In genomic region chr14:35695647-35696046, GRCh38 we compare ENCODE assay signal across 1 cellular context.
TF ChIP-seq lines count a peak whose summit lies in the region.

No MANE protein-coding gene starts in this region.

TF ChIP-seq in IMR-90, 13 proteins besides CTCF, POLR2A, EP300 and RAD21 (continued from another document):
- TF ChIP-seq USF2 (IDR thresholded peaks at IDR 0.05; ENCODE audit: low read depth, low read length), result no peak
- no peak for TF ChIP-seq MAFK (IDR thresholded peaks at IDR 0.05; ENCODE audit: low read depth, low read length)
- no peak for TF ChIP-seq RCOR1 (IDR thresholded peaks at IDR 0.05; ENCODE audit: insufficient replicate concordance, low read length)
- no peak for TF ChIP-seq CEBPB (IDR thresholded peaks at IDR 0.05; ENCODE audit: low read depth, low read length)
- no peak for TF ChIP-seq CHD1 (IDR thresholded peaks at IDR 0.05; ENCODE audit: low read depth, low read length)
